2 cellular contexts compared by ENCODE assay signal in the genomic region with DNA sequence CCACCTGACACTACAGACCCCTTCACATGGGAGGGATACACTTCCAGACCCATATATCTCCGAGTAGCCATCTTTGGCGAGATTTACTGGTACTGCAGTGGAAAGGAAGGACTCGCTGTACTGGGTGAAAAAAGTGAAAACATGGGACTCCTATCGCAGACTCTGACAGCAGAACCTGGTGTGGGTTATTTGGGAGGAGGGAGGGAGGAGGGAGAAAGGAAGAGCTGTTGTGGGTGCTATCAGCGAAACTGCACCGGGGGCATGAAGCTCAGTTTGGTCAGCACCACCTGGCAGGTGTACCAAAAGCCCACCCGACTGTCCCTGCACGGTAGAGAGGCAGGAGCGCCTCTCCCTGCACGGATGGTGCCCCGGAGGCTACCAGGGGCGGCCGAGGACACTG.
A peak's percentile ranks its signal among the peaks of the same experiment; 100 is the strongest.
TF ChIP-seq lines count a peak whose summit lies in the region.

No MANE protein-coding gene starts in this region.

TF ChIP-seq in HEK293, 187 proteins besides CTCF, POLR2A, EP300 and RAD21:
- TF ChIP-seq ZNF335 (tag by site-specific recombination; conservative IDR thresholded peaks at IDR 0.05): no peak
- no peak for TF ChIP-seq ZNF677 (tag by site-specific recombination; IDR thresholded peaks at IDR 0.05)
- TF ChIP-seq ZNF214 (tag by site-specific recombination; IDR thresholded peaks at IDR 0.05; ENCODE audit: borderline replicate concordance): no peak
- TF ChIP-seq ZNF514 (tag by site-specific recombination; IDR thresholded peaks at IDR 0.05): no peak
- peak; percentile 56 for TF ChIP-seq ZNF341 (tag by site-specific recombination; IDR thresholded peaks at IDR 0.05; ENCODE audit: low read depth)
- no peak for TF ChIP-seq ZNF76 (tag by site-specific recombination; IDR thresholded peaks at IDR 0.05; ENCODE audit: borderline replicate concordance, low read depth)
TF ChIP-seq in HEK293: peak in this region for 1.

TF ChIP-seq in K562, 482 proteins besides CTCF, POLR2A, EP300 and RAD21:
- TF ChIP-seq NR2F6 (CRISPR knock-in tag; IDR thresholded peaks at IDR 0.05) (no peak), PRPF4 (IDR thresholded peaks at IDR 0.05; ENCODE audit: insufficient read depth, low read depth, low read length, poor library complexity, severe bottlenecking) (no peak), POLR2G (IDR thresholded peaks at IDR 0.05; ENCODE audit: low read depth, low read length) (peak; percentile 50), ZNF263 (CRISPR knock-in tag; IDR thresholded peaks at IDR 0.05; ENCODE audit: borderline replicate concordance) (peak; percentile 63; the same call in 1 of the 2 replicates)
- TF ChIP-seq, protein P1, sequence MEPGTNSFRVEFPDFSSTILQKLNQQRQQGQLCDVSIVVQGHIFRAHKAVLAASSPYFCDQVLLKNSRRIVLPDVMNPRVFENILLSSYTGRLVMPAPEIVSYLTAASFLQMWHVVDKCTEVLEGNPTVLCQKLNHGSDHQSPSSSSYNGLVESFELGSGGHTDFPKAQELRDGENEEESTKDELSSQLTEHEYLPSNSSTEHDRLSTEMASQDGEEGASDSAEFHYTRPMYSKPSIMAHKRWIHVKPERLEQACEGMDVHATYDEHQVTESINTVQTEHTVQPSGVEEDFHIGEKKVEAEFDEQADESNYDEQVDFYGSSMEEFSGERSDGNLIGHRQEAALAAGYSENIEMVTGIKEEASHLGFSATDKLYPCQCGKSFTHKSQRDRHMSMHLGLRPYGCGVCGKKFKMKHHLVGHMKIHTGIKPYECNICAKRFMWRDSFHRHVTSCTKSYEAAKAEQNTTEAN (CRISPR knock-in tag; IDR thresholded peaks at IDR 0.05): no peak
- TF ChIP-seq, protein P2, sequence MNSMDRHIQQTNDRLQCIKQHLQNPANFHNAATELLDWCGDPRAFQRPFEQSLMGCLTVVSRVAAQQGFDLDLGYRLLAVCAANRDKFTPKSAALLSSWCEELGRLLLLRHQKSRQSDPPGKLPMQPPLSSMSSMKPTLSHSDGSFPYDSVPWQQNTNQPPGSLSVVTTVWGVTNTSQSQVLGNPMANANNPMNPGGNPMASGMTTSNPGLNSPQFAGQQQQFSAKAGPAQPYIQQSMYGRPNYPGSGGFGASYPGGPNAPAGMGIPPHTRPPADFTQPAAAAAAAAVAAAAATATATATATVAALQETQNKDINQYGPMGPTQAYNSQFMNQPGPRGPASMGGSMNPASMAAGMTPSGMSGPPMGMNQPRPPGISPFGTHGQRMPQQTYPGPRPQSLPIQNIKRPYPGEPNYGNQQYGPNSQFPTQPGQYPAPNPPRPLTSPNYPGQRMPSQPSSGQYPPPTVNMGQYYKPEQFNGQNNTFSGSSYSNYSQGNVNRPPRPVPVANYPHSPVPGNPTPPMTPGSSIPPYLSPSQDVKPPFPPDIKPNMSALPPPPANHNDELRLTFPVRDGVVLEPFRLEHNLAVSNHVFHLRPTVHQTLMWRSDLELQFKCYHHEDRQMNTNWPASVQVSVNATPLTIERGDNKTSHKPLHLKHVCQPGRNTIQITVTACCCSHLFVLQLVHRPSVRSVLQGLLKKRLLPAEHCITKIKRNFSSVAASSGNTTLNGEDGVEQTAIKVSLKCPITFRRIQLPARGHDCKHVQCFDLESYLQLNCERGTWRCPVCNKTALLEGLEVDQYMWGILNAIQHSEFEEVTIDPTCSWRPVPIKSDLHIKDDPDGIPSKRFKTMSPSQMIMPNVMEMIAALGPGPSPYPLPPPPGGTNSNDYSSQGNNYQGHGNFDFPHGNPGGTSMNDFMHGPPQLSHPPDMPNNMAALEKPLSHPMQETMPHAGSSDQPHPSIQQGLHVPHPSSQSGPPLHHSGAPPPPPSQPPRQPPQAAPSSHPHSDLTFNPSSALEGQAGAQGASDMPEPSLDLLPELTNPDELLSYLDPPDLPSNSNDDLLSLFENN (IDR thresholded peaks at IDR 0.05; ENCODE audit: low read depth in 2 of 2, low read length in 2 of 2): no peak
